29 cellular contexts compared by ENCODE assay signal in the genomic region with DNA sequence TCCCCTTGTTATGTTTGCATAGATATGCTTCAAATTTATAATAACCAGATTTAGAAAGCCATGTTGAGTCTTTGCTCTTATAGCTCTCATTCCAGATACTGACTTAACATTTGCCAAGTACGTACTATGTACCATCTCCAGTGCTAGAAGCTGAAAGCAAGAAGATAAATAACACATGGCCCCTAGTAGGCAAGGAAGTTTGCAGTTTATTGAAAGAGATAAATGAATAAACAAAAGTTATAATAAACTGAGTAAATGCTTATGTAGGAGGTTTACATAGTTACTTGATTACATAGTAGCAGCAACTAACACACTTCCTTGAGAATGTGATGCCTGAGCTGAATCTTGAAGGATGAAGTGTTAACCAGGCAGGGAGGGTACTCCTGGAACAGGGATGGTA.
"Had no signal": no experiment of that assay in that cellular context is flagged by ENCODE, and none has a peak within 500 bp of the region (broad histone marks: within the 10 kb centered on the region; RNA-seq: fewer than 3 reads in every experiment).

No MANE protein-coding gene starts in this region.

- H3K27me3 Mint-ChIP-seq: progenitor cell of endocrine pancreas; stimulated activated naive B cell treated with anti-CD40 and anti-IgM and Interleukin-4, amounts not matched to agents 10 μg/mL and 1 μg/mL and 100 μg/mL, for 72 hours; stimulated activated naive CD8-positive, alpha-beta T cell treated with anti-CD3 and anti-CD28 coated beads, Interleukin-15, Interleukin-2, amounts not matched to agents 100 ng/mL and 50 ng/mL, for 24 hours had no signal

- H3K9me3 ChIP-seq: ovary, psoas muscle, right lobe of liver, sigmoid colon, stomach, thoracic aorta, thyroid gland, tibial nerve, upper lobe of left lung, vagina had no signal

- H2AFZ ChIP-seq: neural progenitor cell, parathyroid adenoma had no signal

- H3K4me1 ChIP-seq: neural progenitor cell, parathyroid adenoma, psoas muscle, right lobe of liver, sigmoid colon, spleen, stomach, thyroid gland, tibial nerve, upper lobe of left lung, vagina had no signal

- H3K4me3 ChIP-seq: neural progenitor cell, ovary, psoas muscle, right lobe of liver, sigmoid colon, spleen, stomach, thoracic aorta, thyroid gland, tibial nerve, upper lobe of left lung, vagina had no signal

- H3K9me3 Mint-ChIP-seq: neural progenitor cell; stimulated activated naive CD8-positive, alpha-beta T cell treated with anti-CD3 and anti-CD28 coated beads, Interleukin-15, Interleukin-2, amounts not matched to agents 100 ng/mL and 50 ng/mL, for 24 hours had no signal

- H3K27me3 ChIP-seq: neural progenitor cell, ovary, right lobe of liver, sigmoid colon, spleen, stomach, thyroid gland, tibial nerve, upper lobe of left lung, vagina had no signal

- H3K36me3 ChIP-seq: neural progenitor cell, ovary, right lobe of liver, sigmoid colon, spleen, stomach, thoracic aorta, thyroid gland, tibial nerve, upper lobe of left lung, vagina had no signal

- H3K4me1 Mint-ChIP-seq: natural killer cell; nephron; neural progenitor cell; stimulated activated naive B cell treated with anti-CD40 and anti-IgM and Interleukin-4, amounts not matched to agents 10 μg/mL and 1 μg/mL and 100 μg/mL, for 72 hours had no signal

- H3K4me3 Mint-ChIP-seq: natural killer cell; nephron; neural progenitor cell; stimulated activated naive B cell treated with anti-CD40 and anti-IgM and Interleukin-4, amounts not matched to agents 10 μg/mL and 1 μg/mL and 100 μg/mL, for 72 hours; stimulated activated naive CD8-positive, alpha-beta T cell treated with anti-CD3 and anti-CD28 coated beads, Interleukin-15, Interleukin-2, amounts not matched to agents 100 ng/mL and 50 ng/mL, for 24 hours had no signal

- DNase-seq: natural killer cell; occipital lobe; ovary; posterior cingulate gyrus; psoas muscle; right cardiac atrium; right lobe of liver; sigmoid colon; small intestine; spleen; stimulated activated CD4-positive, alpha-beta T cell treated with anti-CD3 and anti-CD28 coated beads, Interleukin-12 subunit alpha, Interleukin-12 subunit beta, amount 100 ng/mL, for 4 hours; stimulated activated CD4-positive, alpha-beta T cell treated with anti-CD3 and anti-CD28 coated beads, Interleukin-1b, Interleukin-23, amount 100 ng/mL, for 48 hours; stimulated activated CD4-positive, alpha-beta T cell treated with anti-CD3 and anti-CD28 coated beads, Interleukin-4, amount 100 ng/mL, for 1 hour; stimulated activated CD4-positive, alpha-beta T cell treated with anti-CD3 and anti-CD28 coated beads, Interleukin-4, amount 100 ng/mL, for 4 hours; stimulated activated CD8-positive, alpha-beta memory T cell treated with anti-CD3 and anti-CD28 coated beads, Interleukin-4, amount 100 ng/mL, for 48 hours; stimulated activated naive B cell treated with anti-CD40 and anti-IgM and Interleukin-4, amounts not matched to agents 10 μg/mL and 1 μg/mL and 100 μg/mL, for 72 hours; stimulated activated naive CD4-positive, alpha-beta T cell treated with Interleukin-2 at 50 U/mL for 16 hours; stomach; thyroid gland; trophoblast cell; upper lobe of left lung had no signal

- H3K79me2 ChIP-seq: parathyroid adenoma had no signal

- H3K9ac ChIP-seq: neural progenitor cell, parathyroid adenoma had no signal

- H3K27ac ChIP-seq: neural progenitor cell, ovary, parathyroid adenoma, psoas muscle, right lobe of liver, sigmoid colon, spleen, stomach, thoracic aorta, thyroid gland, tibial nerve, upper lobe of left lung, vagina had no signal

- H3K36me3 Mint-ChIP-seq: natural killer cell; neural progenitor cell; stimulated activated naive B cell treated with anti-CD40 and anti-IgM and Interleukin-4, amounts not matched to agents 10 μg/mL and 1 μg/mL and 100 μg/mL, for 72 hours had no signal

- H3K4me2 ChIP-seq: neural progenitor cell had no signal

- H3K27ac Mint-ChIP-seq: natural killer cell; nephron; neural progenitor cell; progenitor cell of endocrine pancreas; stimulated activated naive B cell treated with anti-CD40 and anti-IgM and Interleukin-4, amounts not matched to agents 10 μg/mL and 1 μg/mL and 100 μg/mL, for 72 hours; stimulated activated naive CD8-positive, alpha-beta T cell treated with anti-CD3 and anti-CD28 coated beads, Interleukin-15, Interleukin-2, amounts not matched to agents 100 ng/mL and 50 ng/mL, for 24 hours had no signal
